Comparison of ENCODE assay signal across 8 cellular contexts in the genomic region with DNA sequence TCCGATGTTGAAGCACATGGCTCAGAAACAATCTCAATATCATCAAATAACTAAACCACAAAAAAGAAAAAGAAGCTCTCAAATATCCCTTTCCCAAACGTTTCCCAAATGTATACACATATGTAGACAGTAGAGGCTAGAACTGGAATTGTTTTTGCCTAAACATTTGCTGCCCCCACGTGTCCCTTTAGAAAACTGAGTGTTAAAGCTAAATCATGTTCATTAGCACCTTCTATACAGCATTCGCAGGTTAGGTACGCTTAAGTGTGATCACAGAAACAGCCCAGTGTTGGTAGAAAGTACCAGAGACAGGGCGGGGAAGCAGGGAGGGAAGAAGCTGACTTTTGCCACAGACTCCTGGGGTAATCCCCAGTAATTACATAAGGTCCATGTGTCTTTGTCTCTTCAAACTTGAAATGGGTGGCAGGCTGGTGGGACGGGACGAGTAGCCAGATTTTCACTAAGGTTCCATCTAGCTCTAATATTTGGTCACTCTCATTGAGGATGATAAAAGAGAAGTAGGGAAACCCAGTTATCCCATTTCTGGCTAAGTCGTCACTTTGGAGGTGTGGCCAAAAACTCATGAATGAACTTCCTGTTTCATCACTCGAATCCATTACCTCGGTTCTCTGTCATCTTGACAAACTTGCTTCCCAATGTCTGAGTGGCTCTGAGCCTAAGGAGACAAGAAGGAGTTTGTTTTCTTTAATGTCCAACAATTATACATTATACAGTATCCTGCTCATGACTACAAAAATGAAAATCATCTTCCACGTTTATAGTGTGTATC. TPM values are rescaled to one million over a fixed set of nuclear protein-coding genes. Genes with fewer than 3 reads are reported as not detected.
DNase-seq lines count a peak whose midpoint lies in the region; ATAC-seq and TF ChIP-seq lines count a peak whose summit lies in the region.

No MANE protein-coding gene starts in this region.

- H3K27ac ChIP-seq in vagina: no peak overlapping the region

- ATAC-seq in GM18868 (IDR thresholded peaks at IDR 0.05; ENCODE audit: unreplicated experiment) (peak; percentile 52), HG03060 (IDR thresholded peaks at IDR 0.05; ENCODE audit: low read depth, unreplicated experiment) (peak; percentile 75), left lobe of liver (peak; percentile 68)

- no peak overlapping the region for H3K4me3 ChIP-seq in vagina

- H3K4me1 ChIP-seq in vagina: peaks cover 20% of the 10 kb centered on the region

- H3K27me3 ChIP-seq in vagina: no peaks in the 10 kb centered on the region

- peak in 1 of 3 experiments; percentile 56 for TF ChIP-seq CTCF in vagina (IDR thresholded peaks at IDR 0.05)

- TF ChIP-seq POLR2A in vagina (IDR thresholded peaks at IDR 0.05): no peak

- H3K9me3 ChIP-seq in vagina: no peaks in the 10 kb centered on the region

- intact Hi-C loops in vagina (cut with DNase I): loop anchor here (10.0 kb wide), 1 partner anchor 1445 kb away; no protein-coding TSS in a partner anchor

- DNase-seq in DMS 273 treated with DMSO at 0.1 percent for 48 hours (lab: John Stamatoyannopoulos, UW) (peak; percentile 13), NCI-H2196 (lab: John Stamatoyannopoulos, UW; ENCODE audit: unreplicated experiment) (peak; percentile 69), amniotic epithelial cell (ENCODE audit: low read depth) (peak; percentile 45), left lobe of liver (ENCODE audit: low spot score) (no peak), vagina (ENCODE audit: extremely low spot score in 2 of 2) (no peak)
- no peak for DNase-seq in stimulated activated naive CD4-positive, alpha-beta T cell (lab: John Stamatoyannopoulos, UW)

- no peaks in the 10 kb centered on the region for H3K36me3 ChIP-seq in vagina

RNA-seq across cellular contexts. Expression of a gene that starts 15.0 kb away (rescaled TPM):
- total RNA-seq in left lobe of liver (0.45 TPM), vagina (19.4 TPM)

Comparison
In these comparisons a context has a peak if more than half of its experiments do, and no peak if none do; other contexts are left out.
1. DNase-seq: peak in DMS 273 treated with DMSO at 0.1 percent for 48 hours (single experiment), NCI-H2196 (single experiment) and amniotic epithelial cell (single experiment); none in left lobe of liver (single experiment), vagina (0 of 2) and stimulated activated naive CD4-positive, alpha-beta T cell (0 of 6).
2. RNA of a gene that starts 15.0 kb away (total RNA-seq): 19.4 TPM in vagina (single experiment); 0.45 TPM in left lobe of liver (single experiment); every median in the first group is over 10 times any median in the second.
3. Peak in every context shown above with its lines, with median percentiles within 50 percentile points of each other: ATAC-seq.